13 cellular contexts compared by ENCODE assay signal in the genomic region with DNA sequence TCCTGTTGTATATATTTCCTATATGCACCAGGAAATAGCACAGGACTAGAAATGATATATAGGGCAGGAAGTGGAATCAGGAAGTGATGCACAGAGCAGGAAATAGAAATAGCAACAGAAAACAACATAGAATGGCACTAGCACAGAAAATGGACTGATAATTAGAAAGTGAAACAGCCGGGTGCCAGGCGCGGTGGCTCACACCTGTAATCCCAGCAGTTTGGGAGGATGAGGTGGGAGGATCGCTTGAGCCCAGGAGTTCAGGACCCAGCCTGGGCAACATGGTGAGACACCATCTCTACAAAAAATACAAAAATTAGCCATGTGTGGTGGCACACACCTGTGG. TPM values are rescaled to one million over a fixed set of nuclear protein-coding genes. Genes with fewer than 3 reads are reported as not detected.
DNase-seq lines count a peak whose midpoint lies in the region; ATAC-seq, FAIRE-seq and TF ChIP-seq lines count a peak whose summit lies in the region.
"Had no signal": no experiment of that assay in that cellular context is flagged by ENCODE, and none has a peak within 500 bp of the region (broad histone marks: within the 10 kb centered on the region; RNA-seq: fewer than 3 reads in every experiment).

No MANE protein-coding gene starts in this region.

- peak; percentile 60 for ATAC-seq in activated T-helper 17 cell treated with anti-CD3 and anti-CD28 coated beads, Interleukin-2, amount 50 U/mL, for 72 hours (replicated peaks)
- ATAC-seq in naive thymus-derived CD8-positive, alpha-beta T cell: peak; percentile 94 to 95
- ATAC-seq: body of pancreas, heart right ventricle had no signal

- TF ChIP-seq CTCF in thyroid gland (IDR thresholded peaks at IDR 0.05): no peak

- intact Hi-C loops in thyroid gland (cut with DNase I): no loop called here

- no peaks in the 10 kb centered on the region for H3K9me3 Mint-ChIP-seq in activated T-helper 17 cell treated with anti-CD3 and anti-CD28 coated beads, Interleukin-2, amount 50 U/mL, for 72 hours
- H3K9me3 Mint-ChIP-seq in naive thymus-derived CD8-positive, alpha-beta T cell: peaks cover 0 to 10% (median 0%) of the 10 kb centered on the region in 9 donors

- H3K4me1 ChIP-seq in Karpas-422 (ENCODE audit: low read length) (peaks cover 8% of the 10 kb centered on the region), thyroid gland (no peaks in the 10 kb centered on the region)
- H3K4me1 ChIP-seq: body of pancreas had no signal

- H3K27me3 ChIP-seq in Karpas-422 (ENCODE audit: low read length) (no peaks in the 10 kb centered on the region), thyroid gland (no peaks in the 10 kb centered on the region)
- H3K27me3 ChIP-seq: body of pancreas, heart right ventricle had no signal

- TF ChIP-seq POLR2A in thyroid gland (IDR thresholded peaks at IDR 0.05): no peak

- H3K4me3 ChIP-seq in Karpas-422 (ENCODE audit: low read length) (no peak overlapping the region), thyroid gland (replicated peaks in 1 of 3) (no peak overlapping the region)
- H3K4me3 ChIP-seq: body of pancreas, heart right ventricle, thoracic aorta had no signal

- no peaks in the 10 kb centered on the region for H3K27me3 Mint-ChIP-seq in activated T-helper 17 cell treated with anti-CD3 and anti-CD28 coated beads, Interleukin-2, amount 50 U/mL, for 72 hours
- no peaks in the 10 kb centered on the region for H3K27me3 Mint-ChIP-seq in naive thymus-derived CD8-positive, alpha-beta T cell

- peak overlapping the region; percentile 87 for H3K27ac Mint-ChIP-seq in activated T-helper 17 cell treated with anti-CD3 and anti-CD28 coated beads, Interleukin-2, amount 50 U/mL, for 72 hours
- peak overlapping the region; percentile 92 to 99 (median 96) for H3K27ac Mint-ChIP-seq in naive thymus-derived CD8-positive, alpha-beta T cell

- no peak for FAIRE-seq in frontal cortex (lab: Jason Lieb, UNC)

- H3K4me3 Mint-ChIP-seq in activated T-helper 17 cell treated with anti-CD3 and anti-CD28 coated beads, Interleukin-2, amount 50 U/mL, for 72 hours: peak overlapping the region; percentile 60
- peak overlapping the region; percentile 28 to 87 (median 63) for H3K4me3 Mint-ChIP-seq in naive thymus-derived CD8-positive, alpha-beta T cell

- H3K9ac ChIP-seq in Karpas-422 (ENCODE audit: low read length): no peak overlapping the region

- POLR2A ChIA-PET in naive thymus-derived CD8-positive, alpha-beta T cell (lab: Charles Lee): interaction anchor here (0.6 to 1.3 kb wide), 5 partner anchors 9 to 614 kb away, joined by 3 to 5 read pairs (median 4); partner anchors contain the start of gene RELT

- 77 to 78% methylated on average over 4 of the region's 4 CpGs for WGBS in thyroid gland, 2 donors

- peaks cover 14% of the 10 kb centered on the region for H3K4me1 Mint-ChIP-seq in activated T-helper 17 cell treated with anti-CD3 and anti-CD28 coated beads, Interleukin-2, amount 50 U/mL, for 72 hours
- H3K4me1 Mint-ChIP-seq in naive thymus-derived CD8-positive, alpha-beta T cell: peaks cover 21 to 40% (median 33%) of the 10 kb centered on the region in 4 donors

- peak; percentile 19 for DNase-seq in SKM-1 treated with dmso at 0.1 percent for 144 hours (lab: John Stamatoyannopoulos, UW; ENCODE audit: unreplicated experiment)
- no peak for DNase-seq in SKM-1 (lab: John Stamatoyannopoulos, UW; ENCODE audit: unreplicated experiment)
- DNase-seq in Karpas-422: no peak
- DNase-seq in naive thymus-derived CD8-positive, alpha-beta T cell: peak in 3 of 10 donors; percentile 28 to 74 (median 71)
- no peak for DNase-seq in HT-29 (ENCODE audit: low spot score)
- no peak for DNase-seq in frontal cortex (ENCODE audit: low spot score in 2 of 2)
- DNase-seq in thyroid gland: no peak
- DNase-seq: 8988T, body of pancreas, DMS 273 treated with DMSO at 0.1 percent for 48 hours, heart right ventricle had no signal

- peak overlapping the region; percentile 27 for H3K4me2 ChIP-seq in Karpas-422 (ENCODE audit: low read depth, low read length, poor library complexity, severe bottlenecking)

- no peaks in the 10 kb centered on the region for H3K9me2 ChIP-seq in Karpas-422 (replicated peaks; ENCODE audit: insufficient read depth, low read length)

- H3K9me3 ChIP-seq in Karpas-422 (ENCODE audit: low read length) (no peaks in the 10 kb centered on the region), thyroid gland (no peaks in the 10 kb centered on the region)
- H3K9me3 ChIP-seq: body of pancreas, heart right ventricle, thoracic aorta had no signal

- H3K27ac ChIP-seq in Karpas-422 (ENCODE audit: low read length) (no peak overlapping the region), thyroid gland (no peak overlapping the region)
- H3K27ac ChIP-seq: body of pancreas, thoracic aorta had no signal

- no peaks in the 10 kb centered on the region for H3K36me3 Mint-ChIP-seq in activated T-helper 17 cell treated with anti-CD3 and anti-CD28 coated beads, Interleukin-2, amount 50 U/mL, for 72 hours (ENCODE audit: low read depth)
- H3K36me3 Mint-ChIP-seq in naive thymus-derived CD8-positive, alpha-beta T cell: no peaks in the 10 kb centered on the region

- H2AFZ ChIP-seq in Karpas-422 (ENCODE audit: low read length): peak overlapping the region; percentile 38; the same call in 1 of the 2 replicates

- H3K79me2 ChIP-seq in Karpas-422 (ENCODE audit: low read length): no peaks in the 10 kb centered on the region

- H3K36me3 ChIP-seq in Karpas-422 (ENCODE audit: insufficient read depth, low read length) (no peaks in the 10 kb centered on the region), thyroid gland (peaks cover 48 to 49% of the 10 kb centered on the region in 2 donors)

- no peaks in the 10 kb centered on the region for H4K20me1 ChIP-seq in Karpas-422 (ENCODE audit: insufficient read depth, low read depth, low read length)

RNA-seq across cellular contexts. Expression of gene RELT, which starts 10.0 kb away (rescaled TPM):
- total RNA-seq in Karpas-422 (2014; rRNA removed; shearing (Covaris generic); ENCODE audit: low replicate concordance): 21.7 and 54.2 TPM in 2 replicates
- total RNA-seq in activated T-helper 17 cell treated with anti-CD3 and anti-CD28 coated beads, Interleukin-2, amount 50 U/mL, for 72 hours: 10 to 100 TPM; 31.2 to 39.9 TPM
- 10 to 100 TPM; 11.7 to 12.8 TPM for total RNA-seq in naive thymus-derived CD8-positive, alpha-beta T cell
- polyA plus RNA-seq in naive thymus-derived CD8-positive, alpha-beta T cell: 1 to 10 TPM; 1.3 to 3.3 (median 2.7) TPM
- 20.9 and 21.5 TPM in 2 replicates for total RNA-seq in HT-29 (2014; rRNA removed; shearing (Covaris generic))
- total RNA-seq in frontal cortex: 2.0 TPM
- total RNA-seq in thyroid gland: 1 to 10 TPM; 1.6 to 3.5 (median 1.9) TPM

RNA-seq across cellular contexts. Expression of gene ARHGEF17, which starts 58.2 kb away (rescaled TPM):
- 0.11 TPM in 1 of 2 replicates, not detected in the other for total RNA-seq in Karpas-422 (2014; rRNA removed; shearing (Covaris generic); ENCODE audit: low replicate concordance)
- total RNA-seq in activated T-helper 17 cell treated with anti-CD3 and anti-CD28 coated beads, Interleukin-2, amount 50 U/mL, for 72 hours: under 1 TPM; 0.06 to 0.42 TPM
- not detected for total RNA-seq in naive thymus-derived CD8-positive, alpha-beta T cell
- under 1 TPM in 1 of 3 donors, not detected in 2; 0.19 TPM for polyA plus RNA-seq in naive thymus-derived CD8-positive, alpha-beta T cell
- 31.9 and 33.1 TPM in 2 replicates for total RNA-seq in HT-29 (2014; rRNA removed; shearing (Covaris generic))
- total RNA-seq in frontal cortex (16.3 TPM), thyroid gland (100 to 1,000 TPM in 1 of 4 donors, 10 to 100 TPM in 3; 54.0 to 125 (median 61.4) TPM)

Comparison
In these comparisons a context has a peak if more than half of its experiments do, and no peak if none do; other contexts are left out.
1. RNA of gene ARHGEF17, which starts 58.2 kb away (total RNA-seq): 54.0 to 125 TPM in thyroid gland, 31.9 to 33.1 TPM in HT-29 and 16.3 TPM in frontal cortex (single experiment); 0.06 to 0.42 TPM in activated T-helper 17 cell treated with anti-CD3 and anti-CD28 coated beads, Interleukin-2, amount 50 U/mL, for 72 hours, not detected in naive thymus-derived CD8-positive, alpha-beta T cell and 0.11 TPM in Karpas-422; every median in the first group is over 10 times any median in the second.